Comparison of ENCODE assay signal across 21 cellular contexts in the genomic region with DNA sequence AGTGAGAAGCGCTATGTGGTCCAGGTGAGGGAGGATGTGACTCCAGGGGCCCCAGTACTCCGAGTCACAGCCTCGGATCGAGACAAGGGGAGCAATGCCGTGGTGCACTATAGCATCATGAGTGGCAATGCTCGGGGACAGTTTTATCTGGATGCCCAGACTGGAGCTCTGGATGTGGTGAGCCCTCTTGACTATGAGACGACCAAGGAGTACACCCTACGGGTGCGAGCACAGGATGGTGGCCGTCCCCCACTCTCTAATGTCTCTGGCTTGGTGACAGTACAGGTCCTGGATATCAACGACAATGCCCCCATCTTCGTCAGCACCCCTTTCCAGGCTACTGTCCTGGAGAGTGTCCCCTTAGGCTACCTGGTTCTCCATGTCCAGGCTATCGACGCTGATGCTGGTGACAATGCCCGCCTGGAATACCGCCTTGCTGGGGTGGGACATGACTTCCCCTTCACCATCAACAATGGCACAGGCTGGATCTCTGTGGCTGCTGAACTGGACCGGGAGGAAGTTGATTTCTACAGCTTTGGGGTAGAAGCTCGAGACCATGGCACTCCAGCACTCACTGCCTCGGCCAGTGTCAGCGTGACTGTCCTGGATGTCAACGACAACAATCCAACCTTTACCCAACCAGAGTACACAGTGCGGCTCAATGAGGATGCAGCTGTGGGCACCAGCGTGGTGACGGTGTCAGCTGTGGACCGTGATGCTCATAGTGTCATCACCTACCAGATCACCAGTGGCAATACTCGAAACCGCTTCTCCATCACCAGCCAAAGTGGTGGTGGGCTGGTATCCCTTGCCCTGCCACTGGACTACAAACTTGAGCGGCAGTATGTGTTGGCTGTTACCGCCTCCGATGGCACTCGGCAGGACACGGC. TPM values are rescaled to one million over a fixed set of nuclear protein-coding genes. Genes with fewer than 3 reads are reported as not detected.
DNase-seq lines count a peak whose midpoint lies in the region; ATAC-seq and TF ChIP-seq lines count a peak whose summit lies in the region.
"Had no signal": no experiment of that assay in that cellular context is flagged by ENCODE, and none has a peak within 500 bp of the region (broad histone marks: within the 10 kb centered on the region; RNA-seq: fewer than 3 reads in every experiment).

No MANE protein-coding gene starts in this region.

- peak overlapping the region in 2 of 3 donors; percentile 43 to 65 for H3K4me3 Mint-ChIP-seq in T-cell
- peak overlapping the region; percentile 24 for H3K4me3 Mint-ChIP-seq in mesothelial cell of epicardium

- DNase-seq in Right ventricle myocardium superior = peak; percentile 28
- no peak for DNase-seq in left ventricle myocardium superior
- DNase-seq in T-cell = no peak
- DNase-seq in mesothelial cell of epicardium (ENCODE audit: low spot score in 2 of 2, unreplicated experiment in 2 of 2) = no peak
- DNase-seq in KG1 (lab: John Stamatoyannopoulos, UW) = no peak
- no peak for DNase-seq in NCI-H69 (lab: John Stamatoyannopoulos, UW)
- no peak for DNase-seq in activated effector memory CD4-positive, alpha-beta T cell treated with anti-CD3 and anti-CD28 coated beads, Interleukin-2, amount 50 U/mL, for 16 hours
- DNase-seq in islet precursor cell = no peak
- DNase-seq: activated CD4-positive, alpha-beta T cell treated with anti-CD3 and anti-CD28 coated beads for 1 hour; activated CD8-positive, alpha-beta memory T cell treated with anti-CD3 and anti-CD28 coated beads, Interleukin-2, amount 50 U/mL, for 48 hours; brain microvascular endothelial cell; gastrocnemius medialis; GDM1; NCI-H1417; stimulated activated CD4-positive, alpha-beta T cell treated with anti-CD3 and anti-CD28 coated beads, Interleukin-2, amount 100 ng/mL, for 24 hours; stomach had no signal

- intact Hi-C loops in Right ventricle myocardium superior (cut with DNase I) (no loop called here), left ventricle myocardium superior (cut with micrococcal nuclease) (no loop called here)

- H3K36me3 Mint-ChIP-seq in T-cell (no peaks in the 10 kb centered on the region), mesothelial cell of epicardium (peaks cover 19% of the 10 kb centered on the region)
- H3K36me3 Mint-ChIP-seq: activated naive CD4-positive, alpha-beta T cell treated with anti-CD3 and anti-CD28 coated beads, Interleukin-2, amount 50 U/mL, for 72 hours had no signal

- H3K27me3 Mint-ChIP-seq in T-cell (peaks cover 0 to 2% of the 10 kb centered on the region in 2 donors), mesothelial cell of epicardium (ENCODE audit: low read depth) (peaks cover 2% of the 10 kb centered on the region)

- H3K9me3 Mint-ChIP-seq in T-cell (no peaks in the 10 kb centered on the region), mesothelial cell of epicardium (no peaks in the 10 kb centered on the region)
- H3K9me3 Mint-ChIP-seq: activated naive CD4-positive, alpha-beta T cell treated with anti-CD3 and anti-CD28 coated beads, Interleukin-2, amount 50 U/mL, for 72 hours had no signal

- H3K27ac Mint-ChIP-seq in T-cell (no peak overlapping the region), mesothelial cell of epicardium (no peak overlapping the region)
- H3K27ac Mint-ChIP-seq: activated naive CD4-positive, alpha-beta T cell treated with anti-CD3 and anti-CD28 coated beads, Interleukin-2, amount 50 U/mL, for 72 hours had no signal

- POLR2A ChIA-PET in T-cell (lab: Charles Lee) = no interaction called here

- no peak for ATAC-seq in Right ventricle myocardium superior (ENCODE audit: poor library complexity)
- no peak for ATAC-seq in left ventricle myocardium superior
- ATAC-seq in T-cell (replicated peaks in 1 of 4) = no peak
- ATAC-seq: activated naive CD4-positive, alpha-beta T cell treated with anti-CD3 and anti-CD28 coated beads, Interleukin-2, amount 50 U/mL, for 72 hours; gastrocnemius medialis; GM12878; pancreas had no signal

- H3K4me1 Mint-ChIP-seq in T-cell (peaks cover 7 to 23% (median 16%) of the 10 kb centered on the region in 3 donors), mesothelial cell of epicardium (peaks cover 30% of the 10 kb centered on the region)

- TF ChIP-seq CTCF in mesothelial cell of epicardium (IDR thresholded peaks at IDR 0.05; ENCODE audit: unreplicated experiment) = no peak

- CTCF ChIA-PET in T-cell (lab: Charles Lee) = no interaction called here

RNA-seq across cellular contexts. Expression of a gene that starts 2.2 kb away (rescaled TPM):
- total RNA-seq in Right ventricle myocardium superior (6.3 TPM), left ventricle myocardium superior (9.8 TPM), T-cell (1 to 10 TPM; 4.1 to 5.3 (median 4.7) TPM), mesothelial cell of epicardium (24.9 to 27.1 TPM (median 25.0 TPM) in 3 replicates)

RNA-seq across cellular contexts. Expression of a gene that starts 31.4 kb away (rescaled TPM):
- total RNA-seq in Right ventricle myocardium superior (0.73 TPM), left ventricle myocardium superior (0.74 TPM), T-cell (1 to 10 TPM in 2 of 5 donors, under 1 TPM in 3; 0.35 to 1.6 (median 0.72) TPM), mesothelial cell of epicardium (15.8 to 18.3 TPM (median 17.6 TPM) in 3 replicates)

RNA-seq across cellular contexts. Expression of a gene that starts 37.8 kb away (rescaled TPM):
- total RNA-seq in Right ventricle myocardium superior = 92.8 TPM
- total RNA-seq in left ventricle myocardium superior = 99.8 TPM
- 100 to 1,000 TPM; 106 to 192 (median 173) TPM for total RNA-seq in T-cell
- 99.0 to 104 TPM (median 99.4 TPM) in 3 replicates for total RNA-seq in mesothelial cell of epicardium

RNA-seq across cellular contexts. Expression of a gene that starts 55.3 kb away (rescaled TPM):
- 0.73 TPM for total RNA-seq in Right ventricle myocardium superior
- total RNA-seq in left ventricle myocardium superior = 0.35 TPM
- total RNA-seq in T-cell = not detected
- total RNA-seq in mesothelial cell of epicardium = not detected in 3 replicates
- total RNA-seq: activated naive CD4-positive, alpha-beta T cell treated with anti-CD3 and anti-CD28 coated beads, Interleukin-2, amount 50 U/mL, for 72 hours; dermis microvascular lymphatic vessel endothelial cell; GM12878; stomach; urinary bladder had no signal
